Comparison of ENCODE assay signal across 2 cellular contexts in genomic region chr2:215716971-215717370, GRCh38.
TF ChIP-seq lines count a peak whose summit lies in the region.

No MANE protein-coding gene starts in this region.

TF ChIP-seq in IMR-90, 13 proteins besides CTCF, POLR2A, EP300 and RAD21:
- TF ChIP-seq NFE2L2 (IDR thresholded peaks at IDR 0.05; ENCODE audit: low read depth, low read length) (no peak), CHD1 (IDR thresholded peaks at IDR 0.05; ENCODE audit: low read depth, low read length) (no peak), BHLHE40 (IDR thresholded peaks at IDR 0.05; ENCODE audit: low read depth, low read length) (no peak), ELK1 (IDR thresholded peaks at IDR 0.05; ENCODE audit: borderline replicate concordance, low read depth, low read length) (no peak), RCOR1 (IDR thresholded peaks at IDR 0.05; ENCODE audit: insufficient replicate concordance, low read length) (no peak), FOS (IDR thresholded peaks at IDR 0.05; ENCODE audit: low read depth, low read length) (no peak), MXI1 (IDR thresholded peaks at IDR 0.05; ENCODE audit: borderline replicate concordance, low read depth, low read length) (no peak), MAZ (IDR thresholded peaks at IDR 0.05; ENCODE audit: borderline replicate concordance, low read depth, low read length) (no peak), SMC3 (IDR thresholded peaks at IDR 0.05; ENCODE audit: low read depth, low read length) (no peak), CEBPB (IDR thresholded peaks at IDR 0.05; ENCODE audit: low read depth, low read length) (no peak)

TF ChIP-seq in endothelial cell of umbilical vein, 7 proteins besides CTCF, POLR2A, EP300 and RAD21:
- no peak for TF ChIP-seq GATA2 (IDR thresholded peaks at IDR 0.05; ENCODE audit: insufficient read depth, insufficient read length, low read depth, low read length)
